Comparison of ENCODE assay signal across 1 cellular context in genomic region chr17:7213895-7214299, GRCh38.
A peak's percentile ranks its signal among the peaks of the same experiment; 100 is the strongest.
TF ChIP-seq lines count a peak whose summit lies in the region.

No MANE protein-coding gene starts in this region.

TF ChIP-seq in K562, 482 proteins besides CTCF, POLR2A, EP300 and RAD21 (continues in another document):
- TF ChIP-seq SREBF1 (IDR thresholded peaks at IDR 0.05; ENCODE audit: borderline replicate concordance, low read depth, low read length) (no peak), ZNF668 (CRISPR knock-in tag; IDR thresholded peaks at IDR 0.05) (no peak), TFE3 (CRISPR knock-in tag; IDR thresholded peaks at IDR 0.05) (no peak), ZNF444 (CRISPR knock-in tag; IDR thresholded peaks at IDR 0.05) (no peak), ARID3B (CRISPR knock-in tag; IDR thresholded peaks at IDR 0.05; ENCODE audit: borderline replicate concordance) (no peak), ZBTB1 (CRISPR knock-in tag; IDR thresholded peaks at IDR 0.05; ENCODE audit: borderline replicate concordance, low read depth) (no peak), MLX (CRISPR knock-in tag; conservative IDR thresholded peaks at IDR 0.05) (no peak), GTF2B (IDR thresholded peaks at IDR 0.05; ENCODE audit: extremely low read depth, insufficient read length) (no peak), IRF9 (tag; IDR thresholded peaks at IDR 0.05) (no peak), LARP7 (IDR thresholded peaks at IDR 0.05) (no peak), EP400 (IDR thresholded peaks at IDR 0.05) (no peak), CCAR2 (IDR thresholded peaks at IDR 0.05; ENCODE audit: low read depth, low read length) (no peak), PHF20 (IDR thresholded peaks at IDR 0.05; ENCODE audit: partially characterized antibody) (no peak), PATZ1 (CRISPR knock-in tag; IDR thresholded peaks at IDR 0.05; ENCODE audit: borderline replicate concordance) (no peak), ZBTB12 (CRISPR knock-in tag; IDR thresholded peaks at IDR 0.05) (no peak), RBM15 (IDR thresholded peaks at IDR 0.05; ENCODE audit: insufficient read depth, low read length) (no peak), BMI1 (IDR thresholded peaks at IDR 0.05; ENCODE audit: low read length) (peak; percentile 96), TRIM28 (IDR thresholded peaks at IDR 0.05) (0 out of 2 replicates have a peak, but pooled peaks have one; percentile 17), FOXP4 (CRISPR knock-in tag; IDR thresholded peaks at IDR 0.05; ENCODE audit: borderline replicate concordance) (no peak), AFF4 (CRISPR knock-in tag; IDR thresholded peaks at IDR 0.05) (no peak), KDM2B (CRISPR knock-in tag; IDR thresholded peaks at IDR 0.05) (no peak), CEBPB (tag; IDR thresholded peaks at IDR 0.05) (no peak), EHMT2 (IDR thresholded peaks at IDR 0.05) (no peak), HMGXB4 (CRISPR knock-in tag; IDR thresholded peaks at IDR 0.05) (no peak), TEAD4 (IDR thresholded peaks at IDR 0.05; ENCODE audit: low read length) (no peak), TEAD4 (CRISPR knock-in tag; IDR thresholded peaks at IDR 0.05; ENCODE audit: borderline replicate concordance) (no peak), RBM14 (IDR thresholded peaks at IDR 0.05; ENCODE audit: borderline replicate concordance, insufficient read depth, low read depth, low read length) (no peak), RFX1 (IDR thresholded peaks at IDR 0.05) (peak; percentile 99), TFAM (CRISPR knock-in tag; conservative IDR thresholded peaks at IDR 0.05) (no peak), ZBTB7A (IDR thresholded peaks at IDR 0.05; ENCODE audit: borderline replicate concordance, control insufficient read depth, low read depth, low read length) (peak; percentile 85), SRSF1 (IDR thresholded peaks at IDR 0.05; ENCODE audit: low read depth, low read length) (no peak), E2F3 (CRISPR knock-in tag; IDR thresholded peaks at IDR 0.05) (no peak), ZBTB33 (CRISPR knock-in tag; IDR thresholded peaks at IDR 0.05) (no peak), THRAP3 (IDR thresholded peaks at IDR 0.05; ENCODE audit: borderline replicate concordance) (no peak), SMARCB1 (IDR thresholded peaks at IDR 0.05; ENCODE audit: insufficient read length, low read depth) (no peak), SNAPC5 (CRISPR knock-in tag; IDR thresholded peaks at IDR 0.05) (no peak), KDM1A (IDR thresholded peaks at IDR 0.05) (peak; percentile 60 to 70; a peak in 3 of 4 replicates), MITF (IDR thresholded peaks at IDR 0.05) (no peak)
